Comparison of ENCODE assay signal across 25 cellular contexts in the genomic region with DNA sequence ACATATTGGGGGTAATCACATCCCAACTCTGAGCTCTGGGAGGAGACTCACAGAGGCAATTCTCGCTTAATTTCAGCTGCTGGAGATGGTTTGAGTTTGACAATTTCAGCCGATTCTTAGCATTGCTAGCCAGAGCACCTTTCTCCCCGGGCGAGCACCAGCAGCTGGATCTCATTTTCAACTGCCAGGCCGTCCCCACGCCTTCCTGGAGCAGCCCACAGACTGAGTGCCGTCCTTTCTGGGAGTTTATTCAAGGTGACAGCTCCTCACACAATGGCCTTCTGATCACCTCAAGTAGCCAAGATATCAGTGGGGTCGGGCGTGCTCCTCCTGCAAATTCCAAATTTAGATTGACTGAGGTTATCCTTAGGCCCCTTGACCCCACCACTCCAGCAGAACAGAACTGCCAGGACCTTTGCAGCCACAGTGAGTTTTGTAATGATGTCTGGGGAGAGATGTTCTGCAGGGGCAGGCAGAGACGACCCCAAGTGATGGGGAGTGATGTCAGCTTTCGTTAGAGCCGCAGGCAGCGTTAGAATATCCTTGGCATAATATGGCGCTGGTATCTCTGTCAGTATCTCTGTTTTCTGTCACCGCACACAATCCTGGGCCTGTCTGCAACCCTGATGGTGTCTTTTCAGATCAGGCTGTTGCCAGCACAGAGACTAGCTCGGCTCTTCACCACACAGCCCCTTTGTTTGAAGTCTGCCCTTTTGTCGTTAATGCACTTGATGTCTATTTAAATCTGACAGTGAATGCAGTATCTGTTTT.
DNase-seq lines count a peak whose midpoint lies in the region; ATAC-seq, FAIRE-seq and TF ChIP-seq lines count a peak whose summit lies in the region.
"Had no signal": no experiment of that assay in that cellular context is flagged by ENCODE, and none has a peak within 500 bp of the region (broad histone marks: within the 10 kb centered on the region; RNA-seq: fewer than 3 reads in every experiment).

No MANE protein-coding gene starts in this region.

- no peak overlapping the region for H3K4me3 Mint-ChIP-seq in activated CD4-positive, alpha-beta T cell treated with anti-CD3 and anti-CD28 coated beads, Interleukin-2, amount 10 ng/mL, durations not matched to agents 24 days and 14 days
- H3K4me3 Mint-ChIP-seq: activated CD8-positive, alpha-beta T cell treated with anti-CD3 and anti-CD28 coated beads for 36 hours had no signal

- DNase-seq in AG10803 (ENCODE audit: low read depth) (peak; percentile 25), SK-N-SH (peak; percentile 65), islet precursor cell (peak; percentile 68), retina (peak; percentile 45), RCC 7860 (ENCODE audit: low spot score) (no peak)
- no peak for DNase-seq in activated CD4-positive, alpha-beta T cell treated with anti-CD3 and anti-CD28 coated beads, Interleukin-2, amount 10 ng/mL, durations not matched to agents 24 days and 14 days
- DNase-seq: activated CD4-positive, CD25-positive, alpha-beta regulatory T cell treated with anti-CD3 and anti-CD28 coated beads, Interleukin-2, amount 50 U/mL, for 72 hours; activated CD8-positive, alpha-beta T cell treated with anti-CD3 and anti-CD28 coated beads for 36 hours; activated effector memory CD4-positive, alpha-beta T cell treated with anti-CD3 and anti-CD28 coated beads, Interleukin-2, amount 50 U/mL, for 16 hours; COR-L47; DMS79 treated with DMSO at 0.1 percent for 48 hours; effector CD4-positive, alpha-beta T cell; foreskin melanocyte; GM23248; mucosa of descending colon; NCI-H1092; NCI-H2227 treated with DMSO at 0.1 percent for 48 hours; NCI-H748 treated with DMSO at 0.1 percent for 48 hours; small intestine; stimulated activated CD4-positive, alpha-beta T cell treated with anti-CD3 and anti-CD28 coated beads, Interleukin-2, amount 100 ng/mL, for 24 hours had no signal

- no peak overlapping the region for H3K4me2 ChIP-seq in SK-N-SH
- H3K4me2 ChIP-seq: BLaER1 treated with 17β-estradiol and CSF1 and Interleukin-3, amounts not matched to agents 10 nM and 100 nM had no signal

- no peaks in the 10 kb centered on the region for H4K20me1 ChIP-seq in SK-N-SH (ENCODE audit: insufficient read depth)
- H4K20me1 ChIP-seq: BLaER1 treated with 17β-estradiol and CSF1 and Interleukin-3, amounts not matched to agents 10 nM and 100 nM had no signal

- no peaks in the 10 kb centered on the region for H3K9me3 Mint-ChIP-seq in activated CD4-positive, alpha-beta T cell treated with anti-CD3 and anti-CD28 coated beads, Interleukin-2, amount 10 ng/mL, durations not matched to agents 24 days and 14 days
- H3K9me3 Mint-ChIP-seq: activated CD8-positive, alpha-beta T cell treated with anti-CD3 and anti-CD28 coated beads for 36 hours had no signal

- FAIRE-seq in RCC 7860 (lab: Jason Lieb, UNC) = no peak
- FAIRE-seq: HepG2, small intestine, TTC549 had no signal

- peak overlapping the region in 1 of 2 experiments; percentile 100; a peak in 2 of 4 replicates for H3K27ac ChIP-seq in SK-N-SH (ENCODE audit: low read depth in 2 of 2, low read length in 1 of 2)
- H3K27ac ChIP-seq: BLaER1 treated with 17β-estradiol and CSF1 and Interleukin-3, amounts not matched to agents 10 nM and 100 nM; GM23248 had no signal

- no peaks in the 10 kb centered on the region for H3K36me3 Mint-ChIP-seq in activated CD4-positive, alpha-beta T cell treated with anti-CD3 and anti-CD28 coated beads, Interleukin-2, amount 10 ng/mL, durations not matched to agents 24 days and 14 days (ENCODE audit: low read depth)

- no peaks in the 10 kb centered on the region; the same call in 1 of the 2 replicates for H3K9me2 ChIP-seq in SK-N-SH

- 59% methylated on average over 14 of the region's 17 CpGs for WGBS in SK-N-SH (ENCODE audit: low lambda C conversion rate)

- H3K27me3 Mint-ChIP-seq in activated CD4-positive, alpha-beta T cell treated with anti-CD3 and anti-CD28 coated beads, Interleukin-2, amount 10 ng/mL, durations not matched to agents 24 days and 14 days = no peaks in the 10 kb centered on the region

- H3K79me2 ChIP-seq in SK-N-SH (ENCODE audit: insufficient read depth) = no peaks in the 10 kb centered on the region

- CTCF ChIA-PET in SK-N-SH (lab: Yijun Ruan, JAX) = interaction anchor here (1.0 to 3.2 kb wide), 5 partner anchors 226 to 431 kb away, joined by 3 to 12 read pairs (median 5); no protein-coding TSS in a partner anchor

- TF ChIP-seq RAD21 in SK-N-SH (IDR thresholded peaks at IDR 0.05; ENCODE audit: low read length) = peak; percentile 24; the same call in 1 of the 2 replicates

- H3K4me3 ChIP-seq in AG10803 (ENCODE audit: low read length) (no peak overlapping the region), SK-N-SH (ENCODE audit: low read depth in 2 of 2, low read length in 1 of 2) (no peak overlapping the region)
- H3K4me3 ChIP-seq: BLaER1 treated with 17β-estradiol and CSF1 and Interleukin-3, amounts not matched to agents 10 nM and 100 nM; GM23248; mucosa of descending colon had no signal

- H3K4me1 Mint-ChIP-seq in activated CD4-positive, alpha-beta T cell treated with anti-CD3 and anti-CD28 coated beads, Interleukin-2, amount 10 ng/mL, durations not matched to agents 24 days and 14 days = no peaks in the 10 kb centered on the region

- H3K27me3 ChIP-seq in SK-N-SH (ENCODE audit: insufficient read depth) = no peaks in the 10 kb centered on the region
- H3K27me3 ChIP-seq: BLaER1 treated with 17β-estradiol and CSF1 and Interleukin-3, amounts not matched to agents 10 nM and 100 nM had no signal

- intact Hi-C loops in activated CD4-positive, alpha-beta T cell treated with anti-CD3 and anti-CD28 coated beads, Interleukin-2, amount 10 ng/mL, durations not matched to agents 24 days and 14 days (cut with micrococcal nuclease) = no loop called here

- H3K27ac Mint-ChIP-seq in activated CD4-positive, alpha-beta T cell treated with anti-CD3 and anti-CD28 coated beads, Interleukin-2, amount 10 ng/mL, durations not matched to agents 24 days and 14 days = no peak overlapping the region
- H3K27ac Mint-ChIP-seq: activated CD8-positive, alpha-beta T cell treated with anti-CD3 and anti-CD28 coated beads for 36 hours had no signal

- no peak for TF ChIP-seq CTCF in AG10803 (conservative IDR thresholded peaks at IDR 0.05; ENCODE audit: low read length)
- no peak for TF ChIP-seq CTCF in SK-N-SH (IDR thresholded peaks at IDR 0.05)

- H3K36me3 ChIP-seq in SK-N-SH (replicated peaks in 1 of 2; ENCODE audit: control insufficient read depth in 1 of 2, insufficient read depth in 2 of 2, low read length in 1 of 2) = no peaks in the 10 kb centered on the region
- H3K36me3 ChIP-seq: BLaER1 treated with 17β-estradiol and CSF1 and Interleukin-3, amounts not matched to agents 10 nM and 100 nM had no signal

- H3K4me1 ChIP-seq in SK-N-SH (ENCODE audit: control insufficient read depth in 1 of 2, insufficient read depth in 2 of 2, low read depth in 1 of 2, low read length in 1 of 2) = peaks cover 12 to 52% of the 10 kb centered on the region in 2 experiments; a peak in 3 of 4 replicates
- H3K4me1 ChIP-seq: BLaER1 treated with 17β-estradiol and CSF1 and Interleukin-3, amounts not matched to agents 10 nM and 100 nM had no signal

- POLR2A ChIA-PET in SK-N-SH (lab: Yijun Ruan, JAX) = interaction anchor here (0.6 to 6.1 kb wide), 12 partner anchors 19 to 1152 kb away, joined by 3 to 58 read pairs (median 5); a partner anchor contains a TSS

- peak in 1 of 2 experiments; percentile 69; a peak in 2 of 4 replicates for TF ChIP-seq EP300 in SK-N-SH (IDR thresholded peaks at IDR 0.05; ENCODE audit: borderline replicate concordance in 1 of 2, low read depth in 1 of 2, low read length in 1 of 2)

- H3F3A ChIP-seq in SK-N-SH (replicated peaks; ENCODE audit: insufficient read depth) = no peaks in the 10 kb centered on the region

- ATAC-seq in HG03457 (IDR thresholded peaks at IDR 0.05; ENCODE audit: unreplicated experiment) = no peak
- no peak for ATAC-seq in GM18907 (IDR thresholded peaks at IDR 0.05; ENCODE audit: unreplicated experiment)
- ATAC-seq: activated CD8-positive, alpha-beta T cell treated with anti-CD3 and anti-CD28 coated beads for 36 hours; HepG2; mucosa of descending colon had no signal

- no peaks in the 10 kb centered on the region for H3K9me3 ChIP-seq in SK-N-SH
- H3K9me3 ChIP-seq: BLaER1 treated with 17β-estradiol and CSF1 and Interleukin-3, amounts not matched to agents 10 nM and 100 nM; mucosa of descending colon had no signal

- no peak overlapping the region for H3K9ac ChIP-seq in SK-N-SH
- H3K9ac ChIP-seq: BLaER1 treated with 17β-estradiol and CSF1 and Interleukin-3, amounts not matched to agents 10 nM and 100 nM; GM23248 had no signal

- no peak overlapping the region for H2AFZ ChIP-seq in SK-N-SH (ENCODE audit: low read depth)
- H2AFZ ChIP-seq: GM23248 had no signal

TF ChIP-seq in SK-N-SH, 30 proteins besides CTCF, POLR2A, EP300 and RAD21 (continues in another document):
- TF ChIP-seq MEF2A (IDR thresholded peaks at IDR 0.05; ENCODE audit: borderline replicate concordance, low read depth) = no peak
- TF ChIP-seq, protein P1, sequence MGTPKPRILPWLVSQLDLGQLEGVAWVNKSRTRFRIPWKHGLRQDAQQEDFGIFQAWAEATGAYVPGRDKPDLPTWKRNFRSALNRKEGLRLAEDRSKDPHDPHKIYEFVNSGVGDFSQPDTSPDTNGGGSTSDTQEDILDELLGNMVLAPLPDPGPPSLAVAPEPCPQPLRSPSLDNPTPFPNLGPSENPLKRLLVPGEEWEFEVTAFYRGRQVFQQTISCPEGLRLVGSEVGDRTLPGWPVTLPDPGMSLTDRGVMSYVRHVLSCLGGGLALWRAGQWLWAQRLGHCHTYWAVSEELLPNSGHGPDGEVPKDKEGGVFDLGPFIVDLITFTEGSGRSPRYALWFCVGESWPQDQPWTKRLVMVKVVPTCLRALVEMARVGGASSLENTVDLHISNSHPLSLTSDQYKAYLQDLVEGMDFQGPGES (IDR thresholded peaks at IDR 0.05; ENCODE audit: low read depth, low read length) = no peak
- TF ChIP-seq RCOR1 (IDR thresholded peaks at IDR 0.05; ENCODE audit: low read length) = 0 out of 2 replicates have a peak, but pooled peaks have one; percentile 18

Comparison
In these comparisons a context has a peak if more than half of its experiments do, and no peak if none do; other contexts are left out.
1. DNase-seq: peak in AG10803 (single experiment), SK-N-SH (single experiment), islet precursor cell (single experiment) and retina (single experiment); none in RCC 7860 (single experiment) and activated CD4-positive, alpha-beta T cell treated with anti-CD3 and anti-CD28 coated beads, Interleukin-2, amount 10 ng/mL, durations not matched to agents 24 days and 14 days (single experiment).